8 cellular contexts compared by ENCODE assay signal in the genomic region with DNA sequence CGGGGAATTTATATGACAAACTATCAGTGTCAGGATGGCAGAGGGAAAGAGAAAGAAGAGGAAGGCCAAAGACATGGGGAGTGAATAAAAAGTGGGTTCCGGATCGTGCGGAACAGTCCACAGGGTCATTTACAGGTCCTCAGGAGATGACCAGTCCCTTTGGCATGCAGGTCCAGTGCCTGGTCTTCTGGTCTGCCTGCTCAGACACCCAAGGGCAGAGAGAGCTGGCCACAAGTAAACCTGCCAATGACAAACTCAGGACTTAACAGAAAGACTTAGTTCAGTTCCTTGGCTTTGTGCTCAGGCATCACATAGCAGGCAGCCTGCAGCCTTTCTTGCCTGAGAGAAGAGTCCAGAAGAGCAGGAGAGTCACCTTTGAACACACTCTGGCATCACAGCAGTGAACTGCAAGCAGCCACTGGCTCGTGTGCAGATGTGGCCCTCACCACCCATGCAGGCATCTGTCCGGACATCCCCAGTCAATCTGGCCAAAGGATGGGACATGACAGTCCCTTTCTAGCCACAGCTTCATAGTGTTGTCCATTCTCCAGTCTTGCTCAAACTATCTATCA. TPM values are rescaled to one million over a fixed set of nuclear protein-coding genes. Genes with fewer than 3 reads are reported as not detected.
DNase-seq lines count a peak whose midpoint lies in the region; ATAC-seq and TF ChIP-seq lines count a peak whose summit lies in the region.

No MANE protein-coding gene starts in this region.

- CTCF ChIA-PET in activated CD8-positive, alpha-beta T cell treated with anti-CD3 and anti-CD28 coated beads for 36 hours (lab: Charles Lee): interaction anchor here (0.6 to 1.5 kb wide), 2 partner anchors 9 to 700 kb away, joined by 3 read pairs; no protein-coding TSS in a partner anchor

- TF ChIP-seq CTCF in activated CD8-positive, alpha-beta T cell treated with anti-CD3 and anti-CD28 coated beads for 36 hours (IDR thresholded peaks at IDR 0.05): no peak
- no peak for TF ChIP-seq CTCF in glutamatergic neuron (IDR thresholded peaks at IDR 0.05; ENCODE audit: partially characterized antibody, unreplicated experiment)

- no peaks in the 10 kb centered on the region for H3K9me3 Mint-ChIP-seq in activated CD8-positive, alpha-beta T cell treated with anti-CD3 and anti-CD28 coated beads for 36 hours
- H3K9me3 Mint-ChIP-seq in glutamatergic neuron (ENCODE audit: unreplicated experiment): peaks cover 7% of the 10 kb centered on the region

- no peaks in the 10 kb centered on the region for H3K27me3 Mint-ChIP-seq in activated CD8-positive, alpha-beta T cell treated with anti-CD3 and anti-CD28 coated beads for 36 hours
- peaks cover 8% of the 10 kb centered on the region for H3K27me3 Mint-ChIP-seq in glutamatergic neuron (ENCODE audit: unreplicated experiment)

- intact Hi-C loops in activated CD8-positive, alpha-beta T cell treated with anti-CD3 and anti-CD28 coated beads for 36 hours (cut with micrococcal nuclease): no loop called here

- peak overlapping the region; percentile 55 for H3K27ac Mint-ChIP-seq in activated CD8-positive, alpha-beta T cell treated with anti-CD3 and anti-CD28 coated beads for 36 hours
- no peak overlapping the region for H3K27ac Mint-ChIP-seq in glutamatergic neuron (ENCODE audit: unreplicated experiment)

- no peak for ATAC-seq in activated CD8-positive, alpha-beta T cell treated with anti-CD3 and anti-CD28 coated beads for 36 hours
- ATAC-seq in HG03521 (IDR thresholded peaks at IDR 0.05; ENCODE audit: unreplicated experiment): no peak

- peaks cover 15% of the 10 kb centered on the region for H3K36me3 Mint-ChIP-seq in activated CD8-positive, alpha-beta T cell treated with anti-CD3 and anti-CD28 coated beads for 36 hours (ENCODE audit: low read depth)
- peaks cover 4% of the 10 kb centered on the region for H3K36me3 Mint-ChIP-seq in glutamatergic neuron (ENCODE audit: unreplicated experiment)

- POLR2A ChIA-PET in activated CD8-positive, alpha-beta T cell treated with anti-CD3 and anti-CD28 coated beads for 36 hours (lab: Charles Lee): interaction anchor here (1.3 to 2.0 kb wide), 2 partner anchors 10 to 15 kb away, joined by 3 to 4 read pairs; no protein-coding TSS in a partner anchor

- DNase-seq in NCI-H1417 (lab: John Stamatoyannopoulos, UW): peak in 2 of 3 experiments; percentile 15 to 39
- DNase-seq in NCI-H1417 treated with DMSO at 0.1 percent for 48 hours (lab: John Stamatoyannopoulos, UW): no peak
- DNase-seq in activated CD8-positive, alpha-beta T cell treated with anti-CD3 and anti-CD28 coated beads for 36 hours: no peak
- peak; percentile 57 for DNase-seq in glutamatergic neuron
- DNase-seq in renal cortical epithelial cell (ENCODE audit: low read depth): peak; percentile 97
- DNase-seq in NCI-H2081 (lab: John Stamatoyannopoulos, UW): no peak
- no peak for DNase-seq in COR-L47 (lab: John Stamatoyannopoulos, UW)

- peaks cover 21% of the 10 kb centered on the region for H3K4me1 Mint-ChIP-seq in activated CD8-positive, alpha-beta T cell treated with anti-CD3 and anti-CD28 coated beads for 36 hours (ENCODE audit: low read depth)
- H3K4me1 Mint-ChIP-seq in glutamatergic neuron (ENCODE audit: low read depth, unreplicated experiment): peaks cover 13% of the 10 kb centered on the region

- no peak overlapping the region for H3K4me3 Mint-ChIP-seq in activated CD8-positive, alpha-beta T cell treated with anti-CD3 and anti-CD28 coated beads for 36 hours
- no peak overlapping the region for H3K4me3 Mint-ChIP-seq in glutamatergic neuron (ENCODE audit: unreplicated experiment)

RNA-seq across cellular contexts. Expression of a gene that starts 14.0 kb away (rescaled TPM):
- 10 to 100 TPM; 13.1 to 15.0 TPM for total RNA-seq in activated CD8-positive, alpha-beta T cell treated with anti-CD3 and anti-CD28 coated beads for 36 hours
- total RNA-seq in glutamatergic neuron (ENCODE audit: unreplicated experiment) (32.5 TPM), renal cortical epithelial cell (24.1 and 48.0 TPM in 2 replicates)

RNA-seq across cellular contexts. Expression of a gene that starts 14.2 kb away (rescaled TPM):
- 10 to 100 TPM; 72.1 to 72.3 TPM for total RNA-seq in activated CD8-positive, alpha-beta T cell treated with anti-CD3 and anti-CD28 coated beads for 36 hours
- total RNA-seq in glutamatergic neuron (ENCODE audit: unreplicated experiment) (68.1 TPM), renal cortical epithelial cell (95.9 and 107 TPM in 2 replicates)

RNA-seq across cellular contexts. Expression of a gene that starts 43.2 kb away (rescaled TPM):
- total RNA-seq in activated CD8-positive, alpha-beta T cell treated with anti-CD3 and anti-CD28 coated beads for 36 hours: 100 to 1,000 TPM; 145 to 149 TPM
- total RNA-seq in glutamatergic neuron (ENCODE audit: unreplicated experiment) (100 TPM), renal cortical epithelial cell (135 and 145 TPM in 2 replicates)

RNA-seq across cellular contexts. Expression of a gene that starts 53.5 kb away (rescaled TPM):
- 100 to 1,000 TPM; 175 to 178 TPM for total RNA-seq in activated CD8-positive, alpha-beta T cell treated with anti-CD3 and anti-CD28 coated beads for 36 hours
- 136 TPM for total RNA-seq in glutamatergic neuron (ENCODE audit: unreplicated experiment)
- total RNA-seq in renal cortical epithelial cell: 36.8 and 129 TPM in 2 replicates

Comparison
In these comparisons a context has a peak if more than half of its experiments do, and no peak if none do; other contexts are left out.
1. DNase-seq: peak in NCI-H1417 (2 of 3), glutamatergic neuron (single experiment) and renal cortical epithelial cell (single experiment); none in NCI-H1417 treated with DMSO at 0.1 percent for 48 hours (single experiment), activated CD8-positive, alpha-beta T cell treated with anti-CD3 and anti-CD28 coated beads for 36 hours (single experiment), NCI-H2081 (0 of 2) and COR-L47 (single experiment).